8 cellular contexts compared by ENCODE assay signal in the genomic region with DNA sequence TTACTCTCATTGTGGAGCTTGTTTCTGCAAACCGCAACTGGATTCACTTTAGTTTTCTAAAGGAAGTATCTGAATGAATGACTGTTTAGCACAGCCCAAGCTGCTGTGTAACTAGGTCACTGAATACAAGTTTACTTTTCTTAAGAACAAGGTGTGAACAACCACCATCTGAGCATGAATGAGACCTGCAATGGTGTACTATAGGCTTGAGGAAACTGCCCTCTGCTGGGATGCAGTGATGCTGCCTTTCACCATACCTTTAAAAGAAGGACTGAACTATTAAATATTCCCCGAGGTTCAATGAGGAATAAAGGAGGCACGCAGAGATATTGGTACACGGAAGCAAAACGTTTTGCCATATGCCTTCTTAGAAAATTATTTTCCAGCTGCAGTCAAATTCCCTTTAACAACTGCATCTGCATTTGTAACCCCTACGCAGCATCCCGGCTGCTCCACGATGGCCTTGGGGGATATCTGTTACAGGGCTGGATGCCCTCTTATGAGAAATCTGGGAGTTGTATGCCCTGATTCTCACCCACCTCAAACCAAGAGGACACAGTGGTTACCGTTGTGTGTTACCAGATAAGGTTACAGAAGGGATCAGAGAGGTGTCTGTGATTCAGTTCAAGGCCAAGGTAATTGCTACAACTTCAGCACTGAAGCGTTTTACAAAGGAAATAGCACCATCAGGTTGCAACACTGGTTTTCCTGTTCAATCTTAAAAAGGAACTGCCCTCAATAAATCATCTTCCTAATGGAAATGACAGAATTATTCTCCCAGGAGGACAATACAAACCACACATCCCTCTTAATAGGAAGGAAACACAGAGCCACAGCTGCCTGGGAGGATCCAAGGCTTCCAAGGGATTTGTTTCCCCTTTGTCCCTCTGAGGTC.
DNase-seq lines count a peak whose midpoint lies in the region; ATAC-seq and TF ChIP-seq lines count a peak whose summit lies in the region.

No MANE protein-coding gene starts in this region.

- H3K9ac ChIP-seq in subcutaneous abdominal adipose tissue (ENCODE audit: low read length in 5 of 5): no peak overlapping the region

- H3K36me3 ChIP-seq in heart right ventricle (no peaks in the 10 kb centered on the region), subcutaneous abdominal adipose tissue (ENCODE audit: control insufficient read depth in 5 of 5, insufficient read depth in 5 of 5, low read length in 5 of 5) (no peaks in the 10 kb centered on the region)

- ATAC-seq in activated CD8-positive, alpha-beta T cell treated with anti-CD3 and anti-CD28 coated beads for 36 hours: peak; percentile 45
- no peak for ATAC-seq in activated CD8-positive, alpha-beta T cell treated with anti-CD3 and anti-CD28 coated beads, Interleukin-2, amount 10 ng/mL, durations not matched to agents 7 days and 5 days
- ATAC-seq in heart right ventricle: peak; percentile 48 to 89 (median 77)
- ATAC-seq in GM18505 (IDR thresholded peaks at IDR 0.05; ENCODE audit: unreplicated experiment): no peak
- ATAC-seq in HG03280 (IDR thresholded peaks at IDR 0.05; ENCODE audit: unreplicated experiment): no peak
- ATAC-seq in HG03095 (IDR thresholded peaks at IDR 0.05; ENCODE audit: unreplicated experiment): no peak

- H3K4me3 ChIP-seq in heart right ventricle (no peak overlapping the region), subcutaneous abdominal adipose tissue (ENCODE audit: low read depth in 1 of 5, low read length in 5 of 5) (no peak overlapping the region)

- H3K27me3 ChIP-seq in heart right ventricle (no peaks in the 10 kb centered on the region), subcutaneous abdominal adipose tissue (ENCODE audit: control insufficient read depth in 5 of 5, insufficient read depth in 4 of 5, low read length in 5 of 5) (no peaks in the 10 kb centered on the region)

- no peaks in the 10 kb centered on the region for H3K36me3 Mint-ChIP-seq in activated CD8-positive, alpha-beta T cell treated with anti-CD3 and anti-CD28 coated beads for 36 hours (ENCODE audit: low read depth)
- H3K36me3 Mint-ChIP-seq in activated CD8-positive, alpha-beta T cell treated with anti-CD3 and anti-CD28 coated beads, Interleukin-2, amount 10 ng/mL, durations not matched to agents 7 days and 5 days (ENCODE audit: low read depth): no peaks in the 10 kb centered on the region

- H3K4me3 Mint-ChIP-seq in activated CD8-positive, alpha-beta T cell treated with anti-CD3 and anti-CD28 coated beads for 36 hours: no peak overlapping the region
- no peak overlapping the region for H3K4me3 Mint-ChIP-seq in activated CD8-positive, alpha-beta T cell treated with anti-CD3 and anti-CD28 coated beads, Interleukin-2, amount 10 ng/mL, durations not matched to agents 7 days and 5 days

- no peaks in the 10 kb centered on the region for H3K9me3 ChIP-seq in heart right ventricle
- no peaks in the 10 kb centered on the region for H3K9me3 ChIP-seq in subcutaneous abdominal adipose tissue (ENCODE audit: control insufficient read depth in 5 of 5, low read length in 5 of 5)

- POLR2A ChIA-PET in activated CD8-positive, alpha-beta T cell treated with anti-CD3 and anti-CD28 coated beads for 36 hours (lab: Charles Lee): interaction anchor here (0.6 kb wide), 1 partner anchor 70 kb away, joined by 3 read pairs; no protein-coding TSS in a partner anchor
- POLR2A ChIA-PET in activated CD8-positive, alpha-beta T cell treated with anti-CD3 and anti-CD28 coated beads, Interleukin-2, amount 10 ng/mL, durations not matched to agents 7 days and 5 days (lab: Charles Lee): no interaction called here

- peak; percentile 9 for DNase-seq in activated CD8-positive, alpha-beta T cell treated with anti-CD3 and anti-CD28 coated beads for 36 hours
- no peak for DNase-seq in activated CD8-positive, alpha-beta T cell treated with anti-CD3 and anti-CD28 coated beads, Interleukin-2, amount 10 ng/mL, durations not matched to agents 7 days and 5 days
- DNase-seq in SHP77 (lab: John Stamatoyannopoulos, UW) (peak; percentile 23 to 28), heart right ventricle (no peak)

- H3K27ac Mint-ChIP-seq in activated CD8-positive, alpha-beta T cell treated with anti-CD3 and anti-CD28 coated beads for 36 hours: no peak overlapping the region
- no peak overlapping the region for H3K27ac Mint-ChIP-seq in activated CD8-positive, alpha-beta T cell treated with anti-CD3 and anti-CD28 coated beads, Interleukin-2, amount 10 ng/mL, durations not matched to agents 7 days and 5 days

- CTCF ChIA-PET in activated CD8-positive, alpha-beta T cell treated with anti-CD3 and anti-CD28 coated beads for 36 hours (lab: Charles Lee): interaction anchor here (1.0 to 4.7 kb wide), 3 partner anchors 9 to 223 kb away, joined by 3 to 27 read pairs (median 5); no protein-coding TSS in a partner anchor
- CTCF ChIA-PET in activated CD8-positive, alpha-beta T cell treated with anti-CD3 and anti-CD28 coated beads, Interleukin-2, amount 10 ng/mL, durations not matched to agents 7 days and 5 days (lab: Charles Lee): interaction anchor here (1.3 to 3.6 kb wide), 2 partner anchors 9 to 224 kb away, joined by 4 to 20 read pairs; no protein-coding TSS in a partner anchor

- intact Hi-C loops in activated CD8-positive, alpha-beta T cell treated with anti-CD3 and anti-CD28 coated beads for 36 hours (cut with micrococcal nuclease): no loop called here
- intact Hi-C loops in heart right ventricle (cut with DNase I): loop anchor here in 4 of 10 donors (2.0 to 5.0 kb wide), 3 partner anchors 110 to 1675 kb away; partner anchors contain the start of gene ADAMTS1 (in 2 of the 4)

- peaks cover 0 to 34% (median 17%) of the 10 kb centered on the region in 9 donors for H3K4me1 ChIP-seq in heart right ventricle
- H3K4me1 ChIP-seq in subcutaneous abdominal adipose tissue (ENCODE audit: control insufficient read depth in 5 of 5, insufficient read depth in 5 of 5, low read length in 5 of 5): peaks cover 0 to 27% (median 11%) of the 10 kb centered on the region in 5 donors

- H3K9me3 Mint-ChIP-seq in activated CD8-positive, alpha-beta T cell treated with anti-CD3 and anti-CD28 coated beads for 36 hours: no peaks in the 10 kb centered on the region
- H3K9me3 Mint-ChIP-seq in activated CD8-positive, alpha-beta T cell treated with anti-CD3 and anti-CD28 coated beads, Interleukin-2, amount 10 ng/mL, durations not matched to agents 7 days and 5 days (ENCODE audit: insufficient read depth): no peaks in the 10 kb centered on the region

- peaks cover under 1% of the 10 kb centered on the region for H3K4me1 Mint-ChIP-seq in activated CD8-positive, alpha-beta T cell treated with anti-CD3 and anti-CD28 coated beads for 36 hours (ENCODE audit: low read depth)
- no peaks in the 10 kb centered on the region for H3K4me1 Mint-ChIP-seq in activated CD8-positive, alpha-beta T cell treated with anti-CD3 and anti-CD28 coated beads, Interleukin-2, amount 10 ng/mL, durations not matched to agents 7 days and 5 days (ENCODE audit: low read depth)

- peaks cover 2% of the 10 kb centered on the region for H3K27me3 Mint-ChIP-seq in activated CD8-positive, alpha-beta T cell treated with anti-CD3 and anti-CD28 coated beads for 36 hours
- no peaks in the 10 kb centered on the region for H3K27me3 Mint-ChIP-seq in activated CD8-positive, alpha-beta T cell treated with anti-CD3 and anti-CD28 coated beads, Interleukin-2, amount 10 ng/mL, durations not matched to agents 7 days and 5 days (ENCODE audit: low read depth)

- H3K27ac ChIP-seq in heart right ventricle (peak overlapping the region; percentile 4 to 81 (median 52)), subcutaneous abdominal adipose tissue (ENCODE audit: low read depth, low read length) (peak overlapping the region; percentile 44)

- TF ChIP-seq POLR2A in GM18505 (IDR thresholded peaks at IDR 0.05; ENCODE audit: borderline replicate concordance, extremely low read depth, insufficient read depth, insufficient read length): no peak

- WGBS in heart right ventricle, 2 donors: 43 to 57% methylated on average over 10 of the region's 10 CpGs

- TF ChIP-seq CTCF in activated CD8-positive, alpha-beta T cell treated with anti-CD3 and anti-CD28 coated beads for 36 hours (IDR thresholded peaks at IDR 0.05): no peak
- peak in 6 of 9 donors; percentile 27 to 51 (median 43) for TF ChIP-seq CTCF in heart right ventricle (IDR thresholded peaks at IDR 0.05)

Comparison
In these comparisons a context has a peak if more than half of its experiments do, and no peak if none do; other contexts are left out.
1. ATAC-seq: peak in activated CD8-positive, alpha-beta T cell treated with anti-CD3 and anti-CD28 coated beads for 36 hours (single experiment) and heart right ventricle (8 of 8); none in activated CD8-positive, alpha-beta T cell treated with anti-CD3 and anti-CD28 coated beads, Interleukin-2, amount 10 ng/mL, durations not matched to agents 7 days and 5 days (single experiment), GM18505 (single experiment), HG03280 (single experiment) and HG03095 (single experiment).
2. DNase-seq: peak in activated CD8-positive, alpha-beta T cell treated with anti-CD3 and anti-CD28 coated beads for 36 hours (single experiment) and SHP77 (2 of 2); none in activated CD8-positive, alpha-beta T cell treated with anti-CD3 and anti-CD28 coated beads, Interleukin-2, amount 10 ng/mL, durations not matched to agents 7 days and 5 days (single experiment) and heart right ventricle (0 of 2).